9 cellular contexts compared by ENCODE assay signal in genomic region chr19:40217921-40218890, GRCh38. TPM values are rescaled to one million over a fixed set of nuclear protein-coding genes. Genes with fewer than 3 reads are reported as not detected.
A peak's percentile ranks its signal among the peaks of the same experiment; 100 is the strongest.
DNase-seq lines count a peak whose midpoint lies in the region; ATAC-seq and TF ChIP-seq lines count a peak whose summit lies in the region.
"Had no signal": no experiment of that assay in that cellular context is flagged by ENCODE, and none has a peak within 500 bp of the region (broad histone marks: within the 10 kb centered on the region; RNA-seq: fewer than 3 reads in every experiment).

Gene TTC9B (minus strand): TSS chr19:40218384. CDS start chr19:40218381, 3 bp downstream.

- no peaks in the 10 kb centered on the region for H3K36me3 ChIP-seq in left ventricle myocardium inferior

- no peak within 1 kb of the TSS for H3K27ac Mint-ChIP-seq in activated CD4-positive, alpha-beta T cell treated with anti-CD3 and anti-CD28 coated beads for 36 hours
- H3K27ac Mint-ChIP-seq in glutamatergic neuron (ENCODE audit: unreplicated experiment) = peak within 1 kb of the TSS; percentile 78

- TF ChIP-seq CTCF in glutamatergic neuron (IDR thresholded peaks at IDR 0.05; ENCODE audit: partially characterized antibody, unreplicated experiment) (no peak), left ventricle myocardium inferior (IDR thresholded peaks at IDR 0.05; ENCODE audit: borderline replicate concordance) (no peak)

- H3K4me1 Mint-ChIP-seq in activated CD4-positive, alpha-beta T cell treated with anti-CD3 and anti-CD28 coated beads for 36 hours = peaks cover 11% of the 10 kb centered on the region
- peaks cover 1% of the 10 kb centered on the region for H3K4me1 Mint-ChIP-seq in glutamatergic neuron (ENCODE audit: low read depth, unreplicated experiment)

- H3K4me1 ChIP-seq in left ventricle myocardium inferior = peaks cover 9% of the 10 kb centered on the region

- peak; percentile 34 for ATAC-seq in activated CD4-positive, alpha-beta T cell treated with anti-CD3 and anti-CD28 coated beads for 36 hours

- no peak within 1 kb of the TSS for H3K4me3 Mint-ChIP-seq in activated CD4-positive, alpha-beta T cell treated with anti-CD3 and anti-CD28 coated beads for 36 hours
- H3K4me3 Mint-ChIP-seq in glutamatergic neuron (ENCODE audit: unreplicated experiment) = peak within 1 kb of the TSS; percentile 81

- DNase-seq in activated CD4-positive, alpha-beta T cell treated with anti-CD3 and anti-CD28 coated beads for 36 hours = peak; percentile 74
- DNase-seq in activated CD4-positive, alpha-beta T cell treated with anti-CD3 and anti-CD28 coated beads for 1 hour = no peak
- DNase-seq in activated CD8-positive, alpha-beta memory T cell treated with anti-CD3 and anti-CD28 coated beads, Interleukin-2, amount 50 U/mL, for 48 hours = peak; percentile 78
- DNase-seq in glutamatergic neuron (peak; percentile 71), NCI-H187 (lab: John Stamatoyannopoulos, UW) (no peak), HuH-7 (ENCODE audit: low spot score) (no peak), left ventricle myocardium inferior (no peak)
- peak; percentile 12 for DNase-seq in stimulated activated CD8-positive, alpha-beta memory T cell treated with anti-CD3 and anti-CD28 coated beads, Interleukin-15, amount 100 ng/mL, for 1 hour (ENCODE audit: low read depth)

- POLR2A ChIA-PET in activated CD4-positive, alpha-beta T cell treated with anti-CD3 and anti-CD28 coated beads for 36 hours (lab: Charles Lee) = no interaction called here

- peaks cover 39% of the 10 kb centered on the region for H3K27me3 Mint-ChIP-seq in activated CD4-positive, alpha-beta T cell treated with anti-CD3 and anti-CD28 coated beads for 36 hours
- H3K27me3 Mint-ChIP-seq in glutamatergic neuron (ENCODE audit: unreplicated experiment) = peaks cover 25% of the 10 kb centered on the region

- CTCF ChIA-PET in activated CD4-positive, alpha-beta T cell treated with anti-CD3 and anti-CD28 coated beads for 36 hours (lab: Charles Lee) = interaction anchor here (0.5 to 1.3 kb wide), 4 partner anchors 72 to 359 kb away, joined by 3 to 4 read pairs (median 4); no protein-coding TSS in a partner anchor

- intact Hi-C loops in activated CD4-positive, alpha-beta T cell treated with anti-CD3 and anti-CD28 coated beads for 36 hours (cut with DNase I, micrococcal nuclease) = no loop called here
- intact Hi-C loops in left ventricle myocardium inferior (cut with micrococcal nuclease) = no loop called here

- H3K9me3 Mint-ChIP-seq in activated CD4-positive, alpha-beta T cell treated with anti-CD3 and anti-CD28 coated beads for 36 hours (ENCODE audit: low read depth) = peaks cover 2% of the 10 kb centered on the region
- peaks cover 8% of the 10 kb centered on the region for H3K9me3 Mint-ChIP-seq in glutamatergic neuron (ENCODE audit: unreplicated experiment)

- no peak within 1 kb of the TSS for H3K27ac ChIP-seq in left ventricle myocardium inferior (replicated peaks)

- peaks cover 69% of the 10 kb centered on the region for H3K27me3 ChIP-seq in left ventricle myocardium inferior (ENCODE audit: low read depth)

- H3K9me3 ChIP-seq in left ventricle myocardium inferior (replicated peaks) = no peaks in the 10 kb centered on the region

- no peak within 1 kb of the TSS for H3K4me3 ChIP-seq in left ventricle myocardium inferior

- no peaks in the 10 kb centered on the region for H3K36me3 Mint-ChIP-seq in activated CD4-positive, alpha-beta T cell treated with anti-CD3 and anti-CD28 coated beads for 36 hours (ENCODE audit: low read depth)
- H3K36me3 Mint-ChIP-seq in glutamatergic neuron (ENCODE audit: unreplicated experiment) = peaks cover 6% of the 10 kb centered on the region

RNA-seq across cellular contexts. Expression of gene TTC9B, which starts in this region (rescaled TPM):
- total RNA-seq in activated CD4-positive, alpha-beta T cell treated with anti-CD3 and anti-CD28 coated beads for 36 hours = not detected
- 19.5 TPM for total RNA-seq in glutamatergic neuron (ENCODE audit: unreplicated experiment)
- total RNA-seq in left ventricle myocardium inferior = not detected
- total RNA-seq: T-helper 2 cell treated with Interferon-gamma antibody and Interleukin-4, amounts not matched to agents 100 ng/mL and 5 ng/mL, for 36 hours had no signal

Comparison
In these comparisons a context has a peak if more than half of its experiments do, and no peak if none do; other contexts are left out.
1. RNA of gene TTC9B (total RNA-seq): 19.5 TPM in glutamatergic neuron (single experiment); not detected in activated CD4-positive, alpha-beta T cell treated with anti-CD3 and anti-CD28 coated beads for 36 hours and not detected in left ventricle myocardium inferior (single experiment); every median in the first group is over 10 times any median in the second.
2. Peak in DNase-seq and ATAC-seq in activated CD4-positive, alpha-beta T cell treated with anti-CD3 and anti-CD28 coated beads for 36 hours; RNA of the gene not detected or under 1 TPM.
3. DNase-seq: peak in activated CD8-positive, alpha-beta memory T cell treated with anti-CD3 and anti-CD28 coated beads, Interleukin-2, amount 50 U/mL, for 48 hours (single experiment), glutamatergic neuron (single experiment) and stimulated activated CD8-positive, alpha-beta memory T cell treated with anti-CD3 and anti-CD28 coated beads, Interleukin-15, amount 100 ng/mL, for 1 hour (single experiment); none in activated CD4-positive, alpha-beta T cell treated with anti-CD3 and anti-CD28 coated beads for 1 hour (single experiment), NCI-H187 (0 of 2), HuH-7 (single experiment) and left ventricle myocardium inferior (single experiment).